In genomic region chr1:237864338-237865244, GRCh38 we compare ENCODE assay signal across 8 cellular contexts. TPM values are rescaled to one million over a fixed set of nuclear protein-coding genes. Genes with fewer than 3 reads are reported as not detected.
DNase-seq lines count a peak whose midpoint lies in the region; ATAC-seq, FAIRE-seq and TF ChIP-seq lines count a peak whose summit lies in the region.

No MANE protein-coding gene starts in this region.

- POLR2A ChIA-PET in HEK293 (lab: Yijun Ruan, JAX) (no interaction called here), GM12878 (lab: Charles Lee) (interaction anchor here (0.6 kb wide), 2 partner anchors 25 to 431 kb away, joined by 3 to 4 read pairs; no protein-coding TSS in a partner anchor)

- no peaks in the 10 kb centered on the region for H3K9me3 ChIP-seq in HEK293 (ENCODE audit: control insufficient read depth, insufficient read depth, low read depth, low read length)
- no peaks in the 10 kb centered on the region for H3K9me3 ChIP-seq in GM12878 (replicated peaks; ENCODE audit: control insufficient read depth, insufficient read depth, low read length)
- H3K9me3 ChIP-seq in keratinocyte (ENCODE audit: control insufficient read depth, low read depth, low read length): no peaks in the 10 kb centered on the region

- no peak for TF ChIP-seq EP300 in GM12878 (IDR thresholded peaks at IDR 0.05; ENCODE audit: borderline replicate concordance in 1 of 2, control insufficient read depth in 1 of 2, low read depth in 2 of 2, low read length in 2 of 2)

- BruUV-seq in GM12878 (replicated peaks; lab: Mats Ljungman, UMichigan): no TSS peak

- ATAC-seq in GM12878: peak; percentile 93

- TF ChIP-seq POLR2A in GM12878 (IDR thresholded peaks at IDR 0.05; ENCODE audit: low read depth, low read length): no peak

- H4K20me1 ChIP-seq in GM12878 (ENCODE audit: control insufficient read depth, insufficient read depth) (no peaks in the 10 kb centered on the region), keratinocyte (ENCODE audit: control insufficient read depth, extremely low read depth, insufficient read depth, low read length) (no peaks in the 10 kb centered on the region)

- DNase-seq in activated CD4-positive, alpha-beta T cell treated with anti-CD3 and anti-CD28 coated beads, Interleukin-2, amount 50 U/mL, for 48 hours: peak; percentile 8 to 24
- no peak for DNase-seq in activated CD4-positive, alpha-beta T cell treated with anti-CD3 and anti-CD28 coated beads for 4 hours
- DNase-seq in NCI-H2029 treated with DMSO at 0.1 percent for 48 hours (lab: John Stamatoyannopoulos, UW) (peak; percentile 4), GM12878 (ENCODE audit: low read depth, low spot score) (peak; percentile 5), keratinocyte (ENCODE audit: low read depth, low spot score) (no peak), NCI-H1048 (lab: John Stamatoyannopoulos, UW) (no peak)
- DNase-seq in stimulated activated CD4-positive, alpha-beta T cell treated with anti-CD3 and anti-CD28 coated beads, TNF-alpha, amount 100 ng/mL, for 48 hours (ENCODE audit: low read depth in 3 of 3): peak in 2 of 3 donors; percentile 1 to 8

- TF ChIP-seq CTCF in HEK293 (tag by site-specific recombination; IDR thresholded peaks at IDR 0.05): peak; percentile 93
- TF ChIP-seq CTCF in GM12878 (IDR thresholded peaks at IDR 0.05 in 2 of 3, conservative IDR thresholded peaks at IDR 0.05 in 1 of 3; ENCODE audit: control insufficient read depth in 2 of 3, extremely low read depth in 1 of 3, insufficient read depth in 1 of 3, low read depth in 3 of 3, low read length in 3 of 3): peak; percentile 64 to 96 (median 85); a peak in 5 of 6 replicates
- TF ChIP-seq CTCF in keratinocyte (optimal IDR thresholded peaks at IDR 0.05 in 1 of 3, IDR thresholded peaks at IDR 0.05 in 1 of 3, conservative IDR thresholded peaks at IDR 0.05 in 1 of 3; ENCODE audit: extremely low read depth in 1 of 3, insufficient read depth in 2 of 3, low read length in 3 of 3): peak; percentile 86 to 99 (median 95)

- H3K4me3 ChIP-seq in HEK293 (ENCODE audit: low read depth, low read length): peak overlapping the region; percentile 14
- no peak overlapping the region for H3K4me3 ChIP-seq in GM12878
- H3K4me3 ChIP-seq in keratinocyte (ENCODE audit: control insufficient read depth in 2 of 3, extremely low read depth in 1 of 3, insufficient read depth in 2 of 3, low read depth in 1 of 3, low read length in 3 of 3): no peak overlapping the region

- FAIRE-seq in GM12878 (lab: Jason Lieb, UNC) (no peak), keratinocyte (lab: Jason Lieb, UNC) (peak; percentile 20)

- in situ Hi-C loops in GM12878 (cut with MboI): no loop called here

- H2AFZ ChIP-seq in GM12878 (ENCODE audit: control insufficient read depth, low read depth, low read length): no peak overlapping the region; the same call in 1 of the 2 replicates
- peak overlapping the region; percentile 54 for H2AFZ ChIP-seq in keratinocyte (ENCODE audit: control insufficient read depth, low read length)

- SMC1A ChIA-PET in GM12878 (lab: Charles Lee; ENCODE audit: uncharacterized antibody, unreplicated experiment): interaction anchor here (0.6 to 3.8 kb wide), 30 partner anchors 9 to 1087 kb away, joined by 3 to 29 read pairs (median 4); no protein-coding TSS in a partner anchor

- H3K4me1 ChIP-seq in HEK293 (ENCODE audit: control insufficient read depth, insufficient read depth, low read length) (no peaks in the 10 kb centered on the region), GM12878 (ENCODE audit: control insufficient read depth, insufficient read depth, low read length) (no peaks in the 10 kb centered on the region), keratinocyte (ENCODE audit: control insufficient read depth, extremely low read depth, insufficient read depth, low read length) (no peaks in the 10 kb centered on the region)

- intact Hi-C loops in GM12878 (cut with micrococcal nuclease; ENCODE audit: unreplicated experiment): loop anchor here (1.0 to 2.0 kb wide), 2 partner anchors 370 to 565 kb away; no protein-coding TSS in a partner anchor

- dilution Hi-C loops in keratinocyte (cut with MboI; ENCODE audit: extremely low pct_ligation_motif_present, low sequenced_read_pairs): no loop called here

- H3K27me3 ChIP-seq in GM12878 (replicated peaks in 1 of 2; ENCODE audit: control insufficient read depth in 2 of 2, insufficient read depth in 2 of 2, low read length in 1 of 2): no peaks in the 10 kb centered on the region
- no peaks in the 10 kb centered on the region for H3K27me3 ChIP-seq in keratinocyte (ENCODE audit: control insufficient read depth, extremely low read depth, insufficient read depth, low read length)

- WGBS in GM12878 (ENCODE audit: insufficient coverage, insufficient replicate concordance, low lambda C conversion rate, missing lambda C conversion rate): 23% methylated on average over 24 of the region's 25 CpGs

- RAD21 ChIA-PET in GM12878 (lab: Charles Lee; ENCODE audit: unreplicated experiment): interaction anchor here (0.6 to 3.2 kb wide), 29 partner anchors 9 to 1088 kb away, joined by 3 to 18 read pairs (median 3); no protein-coding TSS in a partner anchor

- H3K36me3 ChIP-seq in HEK293 (ENCODE audit: control insufficient read depth in 2 of 2, insufficient read depth in 1 of 2, low read length in 2 of 2): no peaks in the 10 kb centered on the region
- no peaks in the 10 kb centered on the region for H3K36me3 ChIP-seq in GM12878 (ENCODE audit: control insufficient read depth in 2 of 2, insufficient read depth in 2 of 2, low read length in 1 of 2)
- H3K36me3 ChIP-seq in keratinocyte (ENCODE audit: control insufficient read depth in 2 of 2, extremely low read depth in 1 of 2, insufficient read depth in 2 of 2, low read length in 2 of 2): no peaks in the 10 kb centered on the region

- H3K79me2 ChIP-seq in GM12878 (ENCODE audit: control insufficient read depth, insufficient read depth, low read length) (no peaks in the 10 kb centered on the region), keratinocyte (ENCODE audit: control insufficient read depth, insufficient read depth, low read length) (no peaks in the 10 kb centered on the region)

- no peaks in the 10 kb centered on the region for H3K9me1 ChIP-seq in keratinocyte (ENCODE audit: control insufficient read depth, extremely low read depth, insufficient read depth, low read length)

- H3K4me2 ChIP-seq in GM12878 (ENCODE audit: control insufficient read depth, insufficient read depth): no peak overlapping the region
- peak overlapping the region; percentile 53 for H3K4me2 ChIP-seq in keratinocyte (ENCODE audit: control insufficient read depth, extremely low read depth, insufficient read depth, low read depth, low read length)

- TF ChIP-seq RAD21 in GM12878 (IDR thresholded peaks at IDR 0.05; ENCODE audit: insufficient read depth, low read depth, low read length): peak; percentile 73

- CTCF ChIA-PET in HEK293 (lab: Yijun Ruan, JAX): interaction anchor here (0.5 to 5.0 kb wide), 101 partner anchors 9 to 1549 kb away, joined by 3 to 120 read pairs (median 4); no protein-coding TSS in a partner anchor
- CTCF ChIA-PET in GM12878 (lab: Yijun Ruan, JAX): interaction anchor here (0.6 to 5.8 kb wide), 56 partner anchors 9 to 1087 kb away, joined by 3 to 45 read pairs (median 5); no protein-coding TSS in a partner anchor

- H3K27ac ChIP-seq in HEK293 (ENCODE audit: extremely low read depth, low read depth, low read length) (no peak overlapping the region), GM12878 (ENCODE audit: control insufficient read depth, insufficient read depth) (no peak overlapping the region), keratinocyte (ENCODE audit: control insufficient read depth, insufficient read depth, low read length) (no peak overlapping the region)

- H3K9ac ChIP-seq in GM12878 (ENCODE audit: control insufficient read depth, insufficient read depth, low read length) (no peak overlapping the region), keratinocyte (ENCODE audit: control insufficient read depth, extremely low read depth, insufficient read depth, low read length) (no peak overlapping the region)

TF ChIP-seq in HEK293, 187 proteins besides CTCF, POLR2A, EP300 and RAD21 (continues in another document):
- TF ChIP-seq ZNF221 (tag by site-specific recombination; IDR thresholded peaks at IDR 0.05; ENCODE audit: borderline replicate concordance) (no peak), ZNF510 (tag by site-specific recombination; IDR thresholded peaks at IDR 0.05; ENCODE audit: insufficient replicate concordance) (no peak), GLIS2 (tag by site-specific recombination; IDR thresholded peaks at IDR 0.05) (peak; percentile 59)

TF ChIP-seq in GM12878, 131 proteins besides CTCF, POLR2A, EP300 and RAD21 (continues in another document):
- TF ChIP-seq ZNF24 (IDR thresholded peaks at IDR 0.05): no peak
- TF ChIP-seq LARP7 (IDR thresholded peaks at IDR 0.05): 0 out of 2 replicates have a peak, but pooled peaks have one; percentile 28
- no peak for TF ChIP-seq ZSCAN29 (IDR thresholded peaks at IDR 0.05)

RNA-seq across cellular contexts. Expression of gene ZP4, which starts 26.1 kb away (rescaled TPM):
- total RNA-seq in GM12878 (2013; cell fraction: nucleolus; rRNA removed): not detected in 2 replicates
- not detected in 2 replicates for total RNA-seq in GM12878 (2014; rRNA removed)
- total RNA-seq in GM12878 (2014; rRNA removed; fragmentation: Illumina TruSeq; extraction: Trizol): not detected in 2 replicates
- not detected in 2 replicates for total RNA-seq in GM12878 (2021)
- not detected for polyA plus RNA-seq in GM12878 (2011; ENCODE audit: low read depth)
- 0.10 and 0.23 TPM in 2 replicates for polyA plus RNA-seq in GM12878 (2011; rRNA removed)
- 0.12 and 0.15 TPM in 2 replicates for polyA plus RNA-seq in GM12878 (2011; cell fraction: cytosol; rRNA removed)
- polyA plus RNA-seq in GM12878 (2011; cell fraction: nucleus; rRNA removed): 0.16 and 0.33 TPM in 2 replicates
- polyA plus RNA-seq in GM12878 (2012): not detected in 2 replicates
- not detected in 2 replicates for polyA plus RNA-seq in GM12878 (2014; fragmentation: Illumina TruSeq; extraction: Trizol)
- not detected for polyA plus RNA-seq in GM12878 (2014; fragmentation: Nextera tagmentation; extraction: Ambion mirVana)
- not detected in 2 replicates for polyA plus RNA-seq in GM12878 (2014; rRNA removed)
- polyA plus RNA-seq in GM12878 (2016; fragmentation: Nextera tagmentation; extraction: Ambion mirVana): not detected
- 0.36 TPM in 1 of 2 replicates, not detected in the other for polyA minus RNA-seq in GM12878 (2011; rRNA and poly(A)+ RNA removed)
- polyA minus RNA-seq in GM12878 (2011; cell fraction: cytosol; rRNA and poly(A)+ RNA removed): not detected in 2 replicates
- 0.29 TPM in 1 of 2 replicates, not detected in the other for polyA minus RNA-seq in GM12878 (2011; cell fraction: nucleus; rRNA and poly(A)+ RNA removed)
- polyA plus RNA-seq in keratinocyte: 0.12 to 0.32 TPM (median 0.31 TPM) in 3 replicates
- polyA plus RNA-seq in keratinocyte (2011; ENCODE audit: low read depth): not detected
- 0.09 and 0.19 TPM in 2 replicates for polyA plus RNA-seq in keratinocyte (2011; cell fraction: cytosol; rRNA removed)
- polyA plus RNA-seq in keratinocyte (2011; cell fraction: nucleus; rRNA removed): 0.48 and 0.53 TPM in 2 replicates
- 0.06 and 0.15 TPM in 2 replicates for polyA plus RNA-seq in keratinocyte (2012; ENCODE audit: low replicate concordance)
- 0.10 to 1.5 TPM in 2 of 3 replicates, not detected in the other for polyA minus RNA-seq in keratinocyte
- polyA minus RNA-seq in keratinocyte (2011; cell fraction: cytosol; rRNA and poly(A)+ RNA removed): not detected
- polyA minus RNA-seq in keratinocyte (2011; cell fraction: nucleus; rRNA and poly(A)+ RNA removed): 0.21 TPM in 1 of 2 replicates, not detected in the other

Comparison
In these comparisons a context has a peak if more than half of its experiments do, and no peak if none do; other contexts are left out.
1. DNase-seq: peak in activated CD4-positive, alpha-beta T cell treated with anti-CD3 and anti-CD28 coated beads, Interleukin-2, amount 50 U/mL, for 48 hours (2 of 2), NCI-H2029 treated with DMSO at 0.1 percent for 48 hours (single experiment), GM12878 (single experiment) and stimulated activated CD4-positive, alpha-beta T cell treated with anti-CD3 and anti-CD28 coated beads, TNF-alpha, amount 100 ng/mL, for 48 hours (2 of 3); none in activated CD4-positive, alpha-beta T cell treated with anti-CD3 and anti-CD28 coated beads for 4 hours (0 of 2), keratinocyte (single experiment) and NCI-H1048 (single experiment).
2. Peak in every context shown above with its lines, with median percentiles within 50 percentile points of each other: CTCF ChIP-seq.